Comparison of ENCODE assay signal across 8 cellular contexts in genomic region chr14:61694830-61695694, GRCh38. TPM values are rescaled to one million over a fixed set of nuclear protein-coding genes. Genes with fewer than 3 reads are reported as not detected.
DNase-seq lines count a peak whose midpoint lies in the region; ATAC-seq, FAIRE-seq and TF ChIP-seq lines count a peak whose summit lies in the region.

HIF1A (plus strand) TSS chr14:61695513; CDS start chr14:61695805, 292 bp downstream.

- H3K18ac ChIP-seq in trophoblast cell (ENCODE audit: low read length): peak within 1 kb of the TSS; percentile 82

- H4K91ac ChIP-seq in trophoblast cell (ENCODE audit: low read depth, low read length): peak within 1 kb of the TSS; percentile 78

- peaks cover 20% of the 10 kb centered on the region for H3K79me2 ChIP-seq in trophoblast cell (ENCODE audit: control insufficient read depth, insufficient read depth, low read length, poor library complexity)

- intact Hi-C loops in adrenal gland (cut with DNase I): loop anchor here (10.0 kb wide), 1 partner anchor 220 kb away; no protein-coding TSS in a partner anchor
- intact Hi-C loops in cardiac septum (cut with DNase I): loop anchor here (5.0 to 10.0 kb wide), 3 partner anchors 57 to 223 kb away; no protein-coding TSS in a partner anchor
- intact Hi-C loops in transverse colon (cut with DNase I; ENCODE audit: low total_unique reads): loop anchor here (10.0 kb wide), 1 partner anchor 70 kb away; the partner anchor contains the start of gene SNAPC1

- no peaks in the 10 kb centered on the region for H3K27me3 Mint-ChIP-seq in T-cell

- H3K27ac Mint-ChIP-seq in T-cell: peak within 1 kb of the TSS; percentile 98 to 99

- peak within 1 kb of the TSS; percentile 76 for H3K14ac ChIP-seq in trophoblast cell (ENCODE audit: low read length)

- ATAC-seq in HG02840 (IDR thresholded peaks at IDR 0.05; ENCODE audit: low FRiP score, unreplicated experiment): peak; percentile 93
- ATAC-seq in T-cell (replicated peaks in 1 of 4): peak; percentile 94 to 98 (median 96)

- peak within 1 kb of the TSS; percentile 93 to 99 (median 97) for H3K4me3 Mint-ChIP-seq in T-cell

- H3K9ac ChIP-seq in trophoblast cell (ENCODE audit: low read length): peak within 1 kb of the TSS; percentile 100

- DNase-seq in GM12891 (ENCODE audit: insufficient read length, low spot score) (peak; percentile 91), NCI-H1436 treated with DMSO at 0.1 percent for 48 hours (lab: John Stamatoyannopoulos, UW) (peak; percentile 90), T-cell (peak; percentile 84 to 98 (median 96)), adrenal gland (peak; percentile 97 to 99 (median 98)), cardiac septum (ENCODE audit: low spot score) (peak; percentile 98), trophoblast cell (peak; percentile 98), transverse colon (peak; percentile 97)

- WGBS in adrenal gland, 4 donors: 0 to 1% (median 0%) methylated on average over 23 to 68 of the region's 68 CpGs
- no CpG with 5 or more reads among the region's 68 CpGs for WGBS in trophoblast cell (ENCODE audit: extremely low coverage, insufficient coverage, insufficient read length)
- 0 to 2% methylated on average over 9 to 47 of the region's 68 CpGs for WGBS in transverse colon (ENCODE audit: low coverage in 1 of 2), 2 donors

- peak within 1 kb of the TSS; percentile 49 for H2AK5ac ChIP-seq in trophoblast cell (ENCODE audit: low read length)

- H3K36me3 ChIP-seq in adrenal gland (replicated peaks in 1 of 2) (no peaks in the 10 kb centered on the region), trophoblast cell (ENCODE audit: control insufficient read depth in 1 of 2, insufficient read depth in 2 of 2, low read length in 2 of 2) (no peaks in the 10 kb centered on the region), transverse colon (no peaks in the 10 kb centered on the region)

- peaks cover 0 to 10% (median 0%) of the 10 kb centered on the region in 3 donors for H3K9me3 Mint-ChIP-seq in T-cell

- H3K27me3 ChIP-seq in adrenal gland (no peaks in the 10 kb centered on the region), trophoblast cell (ENCODE audit: insufficient read depth, low read length) (no peaks in the 10 kb centered on the region), transverse colon (no peaks in the 10 kb centered on the region)

- peak; percentile 99 for FAIRE-seq in GM12891 (lab: Jason Lieb, UNC)

- H3K9me3 ChIP-seq in adrenal gland (replicated peaks in 1 of 3) (no peaks in the 10 kb centered on the region), trophoblast cell (ENCODE audit: insufficient read depth, low read depth, low read length) (no peaks in the 10 kb centered on the region), transverse colon (no peaks in the 10 kb centered on the region)

- no peak within 1 kb of the TSS for H3K23ac ChIP-seq in trophoblast cell (ENCODE audit: low read length)

- CTCF ChIA-PET in T-cell (lab: Charles Lee): interaction anchor here in 1 of 2 donors (0.6 to 1.8 kb wide), 5 partner anchors 22 to 222 kb away, joined by 3 to 9 read pairs (median 4); no protein-coding TSS in a partner anchor

- peak within 1 kb of the TSS; percentile 43 for H4K8ac ChIP-seq in trophoblast cell (ENCODE audit: low read depth, low read length)

- H3K4me2 ChIP-seq in trophoblast cell (ENCODE audit: low read length): peak within 1 kb of the TSS; percentile 66

- peaks cover 16% of the 10 kb centered on the region for H3K79me1 ChIP-seq in trophoblast cell (ENCODE audit: low read length)

- H3K4me1 ChIP-seq in adrenal gland (replicated peaks in 1 of 2): peaks cover 10 to 32% of the 10 kb centered on the region in 2 donors
- H3K4me1 ChIP-seq in trophoblast cell (ENCODE audit: control insufficient read depth in 1 of 2, insufficient read depth in 2 of 2, low read length in 2 of 2): peaks cover 3 to 7% of the 10 kb centered on the region in 2 experiments
- H3K4me1 ChIP-seq in transverse colon: peaks cover 0 to 41% (median 27%) of the 10 kb centered on the region in 4 donors

- POLR2A ChIA-PET in T-cell (lab: Charles Lee): interaction anchor here (0.6 to 1.7 kb wide), 7 partner anchors 9 to 190 kb away, joined by 3 to 7 read pairs (median 3); partner anchors contain the start of gene SNAPC1 (in 1 of the 2)

- peaks cover 60 to 64% (median 62%) of the 10 kb centered on the region in 3 donors for H3K4me1 Mint-ChIP-seq in T-cell

- TF ChIP-seq CTCF in adrenal gland (IDR thresholded peaks at IDR 0.05) (no peak), transverse colon (IDR thresholded peaks at IDR 0.05) (no peak)

- H3K4ac ChIP-seq in trophoblast cell (ENCODE audit: low read depth, low read length): peak within 1 kb of the TSS; percentile 96

- TF ChIP-seq POLR2A in GM12891 (IDR thresholded peaks at IDR 0.05; ENCODE audit: low read depth, low read length) (peak; percentile 98), adrenal gland (IDR thresholded peaks at IDR 0.05) (peak; percentile 97 to 98), transverse colon (IDR thresholded peaks at IDR 0.05) (peak; percentile 97)

- peak within 1 kb of the TSS; percentile 82 for H2BK5ac ChIP-seq in trophoblast cell (ENCODE audit: low read depth, low read length, poor library complexity)

- peak within 1 kb of the TSS; percentile 89 for H2BK120ac ChIP-seq in trophoblast cell (ENCODE audit: insufficient read depth, low read length, poor library complexity)

- peaks cover 4% of the 10 kb centered on the region for H3K36me3 Mint-ChIP-seq in T-cell

- no peak for TF ChIP-seq EP300 in transverse colon (IDR thresholded peaks at IDR 0.05; ENCODE audit: low read depth)

- H4K12ac ChIP-seq in trophoblast cell (ENCODE audit: low read depth, low read length): peak within 1 kb of the TSS; percentile 10

- peak within 1 kb of the TSS; percentile 13 for H2BK12ac ChIP-seq in trophoblast cell (ENCODE audit: low read length)

- peak within 1 kb of the TSS; percentile 83 to 96 (median 94) for H3K4me3 ChIP-seq in adrenal gland
- H3K4me3 ChIP-seq in trophoblast cell (ENCODE audit: low read depth, low read length): peak within 1 kb of the TSS; percentile 98
- peak within 1 kb of the TSS; percentile 93 to 99 (median 96) for H3K4me3 ChIP-seq in transverse colon

- H2AFZ ChIP-seq in trophoblast cell (ENCODE audit: insufficient read depth, low read length, poor library complexity): peak within 1 kb of the TSS; percentile 1

- in situ Hi-C loops in transverse colon (cut with MboI; ENCODE audit: low pct_ligation_motif_present in 1 of 4, low pct_unique_long_range_greater_than_20kb in 1 of 4, low sequenced_read_pairs in 3 of 4): no loop called here

- H3K27ac ChIP-seq in adrenal gland (peak within 1 kb of the TSS; percentile 97 to 100 (median 98)), trophoblast cell (ENCODE audit: low read depth, low read length) (peak within 1 kb of the TSS; percentile 98), transverse colon (peak within 1 kb of the TSS; percentile 98 to 99 (median 98))

TF ChIP-seq in GM12891, 5 proteins besides CTCF, POLR2A, EP300 and RAD21:
- TF ChIP-seq TAF1 (IDR thresholded peaks at IDR 0.05; ENCODE audit: low read depth, low read length) (peak; percentile 95), SPI1 (IDR thresholded peaks at IDR 0.05; ENCODE audit: low read depth, low read length) (no peak), POLR2AphosphoS5 (IDR thresholded peaks at IDR 0.05; ENCODE audit: low read depth, low read length) (peak; percentile 97), POU2F2 (IDR thresholded peaks at IDR 0.05; ENCODE audit: low read depth, low read length) (peak; percentile 84; the same call in 1 of the 2 replicates), PAX5 (IDR thresholded peaks at IDR 0.05; ENCODE audit: insufficient read depth, low read length, severe bottlenecking) (no peak)

RNA-seq across cellular contexts. Expression of gene HIF1A, which starts in this region (rescaled TPM):
- 28.8 TPM for polyA plus RNA-seq in GM12891 (2012; ENCODE audit: low read depth, missing spikeins)
- total RNA-seq in T-cell (100 to 1,000 TPM in 2 of 5 donors, 10 to 100 TPM in 3; 80.2 to 200 (median 87.8) TPM), adrenal gland (100 to 1,000 TPM; 186 to 531 (median 365) TPM), cardiac septum (73.2 TPM), transverse colon (100 to 1,000 TPM in 2 of 4 donors, 10 to 100 TPM in 2; 27.9 to 103 (median 76.1) TPM)
- polyA plus RNA-seq in adrenal gland: 100 to 1,000 TPM in 1 of 3 donors, 10 to 100 TPM in 2; 47.2 to 504 (median 62.7) TPM
- 429 and 461 TPM in 2 replicates for polyA plus RNA-seq in trophoblast cell (2013)

Comparison
In these comparisons a context has a peak if more than half of its experiments do, and no peak if none do; other contexts are left out.
1. Peak in every context shown above with its lines: DNase-seq, ATAC-seq, H3K4me3 ChIP-seq and H3K27ac ChIP-seq.